Comparison of ENCODE assay signal across 11 cellular contexts in genomic region chr14:99590746-99591555, GRCh38. TPM values are rescaled to one million over a fixed set of nuclear protein-coding genes. Genes with fewer than 3 reads are reported as not detected.
DNase-seq lines count a peak whose midpoint lies in the region; ATAC-seq, FAIRE-seq and TF ChIP-seq lines count a peak whose summit lies in the region.
"Had no signal": no experiment of that assay in that cellular context is flagged by ENCODE, and none has a peak within 500 bp of the region (broad histone marks: within the 10 kb centered on the region; RNA-seq: fewer than 3 reads in every experiment).

No MANE protein-coding gene starts in this region.

- H3K4me3 ChIP-seq in H7 (ENCODE audit: insufficient read depth, low read depth, low read length): no peak overlapping the region
- H3K4me3 ChIP-seq in RWPE2 (ENCODE audit: severe bottlenecking): no peak overlapping the region
- no peak overlapping the region for H3K4me3 ChIP-seq in fibroblast of lung (replicated peaks in 1 of 4; ENCODE audit: control extremely low read depth in 1 of 4, insufficient read depth in 1 of 4, low read depth in 3 of 4, low read length in 4 of 4)
- H3K4me3 ChIP-seq in skeletal muscle satellite cell (ENCODE audit: low read length): no peak overlapping the region
- H3K4me3 ChIP-seq in kidney (ENCODE audit: low read length in 2 of 2): no peak overlapping the region

- H3K36me3 ChIP-seq in H7 (replicated peaks; ENCODE audit: control insufficient read depth, insufficient read depth, low read length) (no peaks in the 10 kb centered on the region), RWPE2 (ENCODE audit: low read depth) (peaks cover 12% of the 10 kb centered on the region), fibroblast of lung (ENCODE audit: control insufficient read depth, insufficient read depth, low read length) (no peaks in the 10 kb centered on the region), skeletal muscle satellite cell (ENCODE audit: insufficient read depth, low read length) (no peaks in the 10 kb centered on the region), kidney (ENCODE audit: control insufficient read depth in 1 of 2, insufficient read depth in 2 of 2, low read length in 2 of 2) (no peaks in the 10 kb centered on the region)

- ATAC-seq in RWPE2 (ENCODE audit: low read depth) (peak; percentile 32; the same call in 2 of the 3 replicates), HG02610 (IDR thresholded peaks at IDR 0.05; ENCODE audit: unreplicated experiment) (no peak)
- ATAC-seq: activated CD4-positive, CD25-positive, alpha-beta regulatory T cell treated with anti-CD3 and anti-CD28 coated beads, Interleukin-2, amount 50 U/mL, for 24 hours had no signal

- H3K27ac ChIP-seq in RWPE2 (ENCODE audit: poor library complexity, severe bottlenecking): peak overlapping the region; percentile 11
- no peak overlapping the region for H3K27ac ChIP-seq in fibroblast of lung (ENCODE audit: insufficient read depth, low read length)
- no peak overlapping the region for H3K27ac ChIP-seq in kidney (ENCODE audit: low read depth in 2 of 2, low read length in 2 of 2)
- H3K27ac ChIP-seq: HL-60 had no signal

- peaks cover 5% of the 10 kb centered on the region for H3K79me2 ChIP-seq in fibroblast of lung (ENCODE audit: control insufficient read depth, insufficient read depth, low read length)

- TF ChIP-seq CTCF in RWPE2 (IDR thresholded peaks at IDR 0.05; ENCODE audit: poor library complexity, severe bottlenecking) (no peak), fibroblast of lung (conservative IDR thresholded peaks at IDR 0.05 in 1 of 2, IDR thresholded peaks at IDR 0.05 in 1 of 2; ENCODE audit: low read depth in 1 of 2, low read length in 2 of 2) (no peak), kidney (IDR thresholded peaks at IDR 0.05; ENCODE audit: borderline replicate concordance, extremely low read depth, insufficient read depth) (no peak), GM10248 (IDR thresholded peaks at IDR 0.05; ENCODE audit: control extremely low read depth, extremely low read depth, low read depth, missing control alignments) (no peak)

- CTCF ChIA-PET in GM10248 (lab: Yijun Ruan, JAX): no interaction called here

- H3K9ac ChIP-seq in fibroblast of lung (ENCODE audit: insufficient read depth, low read length): no peak overlapping the region
- H3K9ac ChIP-seq in skeletal muscle satellite cell (ENCODE audit: low read depth, low read length): no peak overlapping the region
- H3K9ac ChIP-seq in kidney (ENCODE audit: low read length in 2 of 2): no peak overlapping the region

- no peak overlapping the region for H2AFZ ChIP-seq in fibroblast of lung (ENCODE audit: low read length)

- no peak for FAIRE-seq in kidney (lab: Jason Lieb, UNC)

- POLR2A ChIA-PET in GM10248 (lab: Yijun Ruan, JAX): no interaction called here

- H4K20me1 ChIP-seq in fibroblast of lung (ENCODE audit: control insufficient read depth, extremely low read depth, insufficient read depth, low read length): no peaks in the 10 kb centered on the region

- peaks cover 30% of the 10 kb centered on the region for H3K4me1 ChIP-seq in RWPE2 (ENCODE audit: insufficient read depth, poor library complexity, severe bottlenecking)
- H3K4me1 ChIP-seq in fibroblast of lung (ENCODE audit: control insufficient read depth, extremely low read depth, insufficient read depth, low read length): peaks cover 8% of the 10 kb centered on the region
- peaks cover 11% of the 10 kb centered on the region for H3K4me1 ChIP-seq in skeletal muscle satellite cell (ENCODE audit: control insufficient read depth, insufficient read depth, low read length)
- H3K4me1 ChIP-seq in kidney (ENCODE audit: control insufficient read depth in 1 of 2, insufficient read depth in 1 of 2, low read depth in 1 of 2, low read length in 2 of 2): peaks cover 25 to 32% of the 10 kb centered on the region in 2 donors

- H3K9me3 ChIP-seq in RWPE2 (ENCODE audit: severe bottlenecking) (no peaks in the 10 kb centered on the region), fibroblast of lung (ENCODE audit: control insufficient read depth, insufficient read depth, low read depth, low read length) (no peaks in the 10 kb centered on the region), skeletal muscle satellite cell (replicated peaks; ENCODE audit: low read length) (no peaks in the 10 kb centered on the region), kidney (ENCODE audit: control insufficient read depth in 1 of 2, low read length in 2 of 2) (no peaks in the 10 kb centered on the region)

- intact Hi-C loops in kidney (cut with DNase I): no loop called here

- peak overlapping the region; percentile 48 for H3K4me2 ChIP-seq in fibroblast of lung (ENCODE audit: extremely low read depth, insufficient read depth, low read length)
- peak overlapping the region; percentile 63 for H3K4me2 ChIP-seq in skeletal muscle satellite cell (ENCODE audit: low read length)

- DNase-seq in H7 (peak; percentile 60), RWPE2 (ENCODE audit: low spot score) (peak; percentile 72), fibroblast of lung (ENCODE audit: low read depth in 2 of 2) (peak; percentile 54 to 68), kidney (no peak), GM10248 (ENCODE audit: extremely low spot score) (no peak)
- DNase-seq: naive B cell, NCI-H446 treated with DMSO at 0.1 percent for 48 hours had no signal

- H3K27me3 ChIP-seq in H7 (ENCODE audit: control insufficient read depth, insufficient read depth, low read length) (no peaks in the 10 kb centered on the region), RWPE2 (ENCODE audit: insufficient read depth, poor library complexity, severe bottlenecking) (no peaks in the 10 kb centered on the region), fibroblast of lung (ENCODE audit: control insufficient read depth, insufficient read depth, low read length) (no peaks in the 10 kb centered on the region), skeletal muscle satellite cell (ENCODE audit: control insufficient read depth, insufficient read depth, low read length) (peaks cover 6% of the 10 kb centered on the region)

RNA-seq across cellular contexts. Expression of gene CCDC85C, which starts 13.1 kb away (rescaled TPM):
- 44.9 and 50.2 TPM in 2 replicates for total RNA-seq in H7 (2014; rRNA removed; shearing (Covaris generic))
- 2.6 and 9.6 TPM in 2 replicates for total RNA-seq in fibroblast of lung
- 4.6 and 8.3 TPM in 2 replicates for polyA plus RNA-seq in fibroblast of lung
- polyA plus RNA-seq in fibroblast of lung (2012): 7.1 and 14.6 TPM in 2 replicates
- polyA minus RNA-seq in fibroblast of lung (ENCODE audit: low replicate concordance): 10.7 and 17.9 TPM in 2 replicates
- total RNA-seq in skeletal muscle satellite cell (2012; rRNA removed): under 0.01 and 0.87 TPM in 2 replicates
- total RNA-seq in kidney: 21.4 TPM
- polyA plus RNA-seq in kidney (ENCODE audit: insufficient read depth, low read depth, low replicate concordance): 14.7 TPM

RNA-seq across cellular contexts. Expression of gene HHIPL1, which starts 54.0 kb away (rescaled TPM):
- total RNA-seq in H7 (2014; rRNA removed; shearing (Covaris generic)): 2.2 and 3.4 TPM in 2 replicates
- 7.7 and 9.9 TPM in 2 replicates for total RNA-seq in fibroblast of lung
- 1.5 and 1.6 TPM in 2 replicates for polyA plus RNA-seq in fibroblast of lung
- 2.6 and 2.9 TPM in 2 replicates for polyA plus RNA-seq in fibroblast of lung (2012)
- 2.4 and 2.7 TPM in 2 replicates for polyA minus RNA-seq in fibroblast of lung (ENCODE audit: low replicate concordance)
- 0.44 and 1.3 TPM in 2 replicates for total RNA-seq in skeletal muscle satellite cell (2012; rRNA removed)
- 0.88 TPM for total RNA-seq in kidney
- polyA plus RNA-seq in kidney (ENCODE audit: insufficient read depth, low read depth, low replicate concordance): 0.32 TPM

Comparison
In these comparisons a context has a peak if more than half of its experiments do, and no peak if none do; other contexts are left out.
1. DNase-seq: peak in H7 (single experiment), RWPE2 (single experiment) and fibroblast of lung (2 of 2); none in kidney (single experiment) and GM10248 (single experiment).